Comparison of ENCODE assay signal across 1 cellular context in the genomic region with DNA sequence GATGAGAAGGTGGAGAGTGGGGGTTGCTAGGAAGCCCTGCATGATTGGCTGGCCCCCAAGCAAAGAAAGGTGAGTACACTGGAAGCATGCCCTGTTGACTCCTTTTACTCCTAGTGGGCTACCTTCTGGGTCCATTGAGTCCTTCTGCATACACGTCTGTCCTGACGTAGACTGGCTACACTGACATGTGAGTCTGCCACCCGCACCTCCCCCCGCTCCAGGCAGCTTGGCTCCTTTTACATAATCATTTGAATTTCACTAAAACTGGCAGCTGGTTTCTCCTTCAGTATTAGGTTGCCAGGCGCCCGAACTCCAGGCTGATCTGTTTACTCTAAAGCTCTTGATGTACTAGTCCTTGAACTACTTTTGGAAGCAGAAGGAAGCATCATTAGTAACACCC.
A peak's percentile ranks its signal among the peaks of the same experiment; 100 is the strongest.
TF ChIP-seq lines count a peak whose summit lies in the region.

No MANE protein-coding gene starts in this region.

TF ChIP-seq in HepG2, 621 proteins besides CTCF, POLR2A, EP300 and RAD21:
- TF ChIP-seq MBNL3 (CRISPR knock-in tag; conservative IDR thresholded peaks at IDR 0.05) (no peak), EED (CRISPR knock-in tag; IDR thresholded peaks at IDR 0.05) (no peak), ERF (CRISPR knock-in tag; IDR thresholded peaks at IDR 0.05) (no peak), ZNF17 (CRISPR knock-in tag; IDR thresholded peaks at IDR 0.05) (no peak), RBFOX2 (IDR thresholded peaks at IDR 0.05; ENCODE audit: low read depth, low read length) (0 out of 2 replicates have a peak, but pooled peaks have one; percentile 24), HMG20B (CRISPR knock-in tag; conservative IDR thresholded peaks at IDR 0.05) (no peak), ZNF431 (CRISPR knock-in tag; IDR thresholded peaks at IDR 0.05; ENCODE audit: borderline replicate concordance, low read depth) (no peak)
